ENCODE assay signal across 1 cellular context in genomic region chr12:19036673-19037357, GRCh38.
TF ChIP-seq lines count a peak whose summit lies in the region.

No MANE protein-coding gene starts in this region.

TF ChIP-seq in GM23338, 12 proteins besides CTCF, POLR2A, EP300 and RAD21:
- no peak for TF ChIP-seq ETS1 (IDR thresholded peaks at IDR 0.05)
- no peak for TF ChIP-seq EZH2phosphoT487 (IDR thresholded peaks at IDR 0.05; ENCODE audit: unreplicated experiment)
